20 cellular contexts compared by ENCODE assay signal in the genomic region with DNA sequence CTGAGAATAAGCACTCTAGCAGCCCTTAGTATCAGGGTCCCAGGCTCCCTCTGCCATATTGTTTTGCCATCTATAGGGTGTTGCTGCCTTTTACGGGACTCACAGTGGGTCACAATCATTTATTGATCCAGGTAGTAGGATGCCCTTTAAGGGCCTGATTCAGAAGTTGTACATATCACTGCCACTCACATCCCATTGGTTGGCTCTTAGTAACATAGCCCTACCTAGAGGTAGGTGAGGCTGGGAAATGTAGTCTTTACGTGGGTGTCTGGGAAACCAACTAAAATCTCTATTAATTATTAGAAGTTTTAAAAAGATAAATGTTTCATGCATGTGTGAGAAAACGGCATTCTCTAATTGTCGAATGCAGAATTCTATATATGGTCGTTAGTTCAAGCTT.
"Had no signal": no experiment of that assay in that cellular context is flagged by ENCODE, and none has a peak within 500 bp of the region (broad histone marks: within the 10 kb centered on the region; RNA-seq: fewer than 3 reads in every experiment).

No MANE protein-coding gene starts in this region.

- FAIRE-seq: islet of Langerhans, small intestine had no signal

- H3K27me3 Mint-ChIP-seq: activated naive CD8-positive, alpha-beta T cell treated with anti-CD3 and anti-CD28 coated beads, Interleukin-2, amount 50 U/mL, for 24 hours had no signal

- ATAC-seq: activated naive CD8-positive, alpha-beta T cell treated with anti-CD3 and anti-CD28 coated beads, Interleukin-2, amount 50 U/mL, for 24 hours; gastrocnemius medialis had no signal

- DNase-seq: activated CD4-positive, alpha-beta T cell treated with anti-CD3 and anti-CD28 coated beads, Interleukin-2, amount 50 U/mL, for 4 hours; activated CD8-positive, alpha-beta memory T cell treated with anti-CD3 and anti-CD28 coated beads, Interleukin-2, amount 50 U/mL, for 48 hours; activated gamma-delta T cell; activated naive CD4-positive, alpha-beta T cell treated with anti-CD3 and anti-CD28 coated beads, Interleukin-2, amount 50 U/mL, for 16 hours; activated naive CD8-positive, alpha-beta T cell treated with anti-CD3 and anti-CD28 coated beads, Interleukin-2, amount 50 U/mL, for 24 hours; activated T-cell treated with anti-CD3 and anti-CD28 coated beads, Interleukin-2, amount 50 U/mL, for 48 hours; effector memory CD4-positive, alpha-beta T cell; gastrocnemius medialis; left ventricle myocardium superior; mammary epithelial cell; nephron progenitor cell; occipital lobe; posterior cingulate gyrus; small intestine; stimulated activated CD4-positive, alpha-beta T cell treated with anti-CD3 and anti-CD28 coated beads, Interleukin-2, amount 100 ng/mL, for 24 hours; T-helper 1 cell had no signal

- H3K27ac Mint-ChIP-seq: brain, type B pancreatic cell had no signal

- H3K4me3 ChIP-seq: esophagus muscularis mucosa, gastrocnemius medialis had no signal

- H3K4me3 Mint-ChIP-seq: activated naive CD8-positive, alpha-beta T cell treated with anti-CD3 and anti-CD28 coated beads, Interleukin-2, amount 50 U/mL, for 24 hours; brain; nephron progenitor cell; type B pancreatic cell had no signal

- H3K27ac ChIP-seq: gastrocnemius medialis had no signal

- H3K36me3 Mint-ChIP-seq: brain, type B pancreatic cell had no signal

- H3K9me3 ChIP-seq: gastrocnemius medialis had no signal

- H3K27me3 ChIP-seq: esophagus muscularis mucosa, gastrocnemius medialis had no signal

- H3K36me3 ChIP-seq: esophagus muscularis mucosa, gastrocnemius medialis had no signal
